1 cellular context compared by ENCODE assay signal in the genomic region with DNA sequence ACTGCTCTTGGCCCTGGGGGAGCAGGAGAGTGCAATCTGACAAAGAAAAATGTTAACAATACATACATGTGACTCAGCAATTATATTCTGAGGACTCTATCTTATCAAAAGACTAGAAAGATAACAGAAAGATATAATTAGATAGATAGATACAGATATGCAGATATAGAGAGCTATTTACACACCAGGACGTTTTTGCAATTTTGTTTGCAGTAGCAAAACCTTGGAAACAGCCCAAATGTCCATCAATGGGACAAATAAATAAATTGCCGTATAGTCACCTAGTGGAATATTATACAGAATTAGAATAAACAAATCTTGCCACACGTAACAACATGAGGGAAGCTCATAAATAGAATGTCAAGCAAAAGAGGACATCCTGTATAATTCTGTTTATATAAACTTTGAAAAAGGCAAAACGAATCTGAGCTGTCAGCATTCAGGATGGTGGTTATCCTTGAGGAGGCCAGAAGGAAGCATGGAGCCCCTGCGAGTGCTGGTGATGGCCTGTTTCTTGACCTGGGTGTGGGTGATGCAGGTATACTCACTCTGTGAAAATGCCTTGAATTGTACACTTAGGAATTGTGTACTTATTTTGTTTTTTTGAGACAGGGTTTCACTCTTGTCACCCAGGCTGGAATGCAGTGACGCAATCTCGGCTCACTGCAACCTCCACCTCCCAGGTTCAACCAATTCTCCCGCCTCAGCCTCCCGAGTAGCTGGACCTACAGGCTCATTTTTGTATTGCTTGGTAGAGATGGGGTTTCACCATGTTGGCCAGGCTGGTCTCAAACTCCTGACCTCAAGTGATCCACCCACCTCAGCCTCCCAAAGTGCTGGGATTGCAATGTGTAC.
TF ChIP-seq lines count a peak whose summit lies in the region.

No MANE protein-coding gene starts in this region.

TF ChIP-seq in K562, 482 proteins besides CTCF, POLR2A, EP300 and RAD21 (continued from another document and continues in another):
- TF ChIP-seq, protein P1, sequence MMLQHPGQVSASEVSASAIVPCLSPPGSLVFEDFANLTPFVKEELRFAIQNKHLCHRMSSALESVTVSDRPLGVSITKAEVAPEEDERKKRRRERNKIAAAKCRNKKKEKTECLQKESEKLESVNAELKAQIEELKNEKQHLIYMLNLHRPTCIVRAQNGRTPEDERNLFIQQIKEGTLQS (IDR thresholded peaks at IDR 0.05): peak; percentile 79
- TF ChIP-seq, protein P1 (CRISPR knock-in tag; conservative IDR thresholded peaks at IDR 0.05): no peak
- TF ChIP-seq ZNF583 (CRISPR knock-in tag; IDR thresholded peaks at IDR 0.05) (no peak), NFE2 (IDR thresholded peaks at IDR 0.05; ENCODE audit: low read depth) (peak; percentile 73), ZNF408 (CRISPR knock-in tag; IDR thresholded peaks at IDR 0.05; ENCODE audit: low read depth) (no peak), SOX6 (IDR thresholded peaks at IDR 0.05) (peak; percentile 75), ETV5 (CRISPR knock-in tag; IDR thresholded peaks at IDR 0.05; ENCODE audit: low read depth) (no peak), MEF2A (IDR thresholded peaks at IDR 0.05; ENCODE audit: control insufficient read depth, low read depth, low read length) (no peak), CBX5 (IDR thresholded peaks at IDR 0.05; ENCODE audit: borderline replicate concordance, low read depth) (no peak), MAFK (IDR thresholded peaks at IDR 0.05; ENCODE audit: low read length) (peak; percentile 39; the same call in 1 of the 2 replicates), NRF1 (conservative IDR thresholded peaks at IDR 0.05 in 1 of 2, IDR thresholded peaks at IDR 0.05 in 1 of 2) (no peak), SIN3A (IDR thresholded peaks at IDR 0.05; ENCODE audit: borderline replicate concordance in 2 of 2, control insufficient read depth in 1 of 2, low read depth in 2 of 2, low read length in 2 of 2) (no peak), ZNF143 (CRISPR knock-in tag; IDR thresholded peaks at IDR 0.05) (no peak), HCFC1 (IDR thresholded peaks at IDR 0.05; ENCODE audit: low read depth, low read length) (no peak), MTA1 (IDR thresholded peaks at IDR 0.05; ENCODE audit: borderline replicate concordance) (no peak), GABPB1 (CRISPR knock-in tag; IDR thresholded peaks at IDR 0.05) (no peak), ZSCAN29 (IDR thresholded peaks at IDR 0.05) (no peak), CAMTA2 (CRISPR knock-in tag; conservative IDR thresholded peaks at IDR 0.05) (no peak), ARID1B (IDR thresholded peaks at IDR 0.05) (0 out of 2 replicates have a peak, but pooled peaks have one; percentile 9), HLTF (IDR thresholded peaks at IDR 0.05) (no peak), SUPT5H (IDR thresholded peaks at IDR 0.05) (no peak), CEBPB (tag; IDR thresholded peaks at IDR 0.05) (peak; percentile 94), HDGF (IDR thresholded peaks at IDR 0.05) (0 out of 2 replicates have a peak, but pooled peaks have one; percentile 34), HDAC2 (IDR thresholded peaks at IDR 0.05) (no peak), BRD9 (IDR thresholded peaks at IDR 0.05; ENCODE audit: low read depth, partially characterized antibody) (no peak), BHLHE40 (IDR thresholded peaks at IDR 0.05; ENCODE audit: low read length) (no peak)
- TF ChIP-seq, protein P2, sequence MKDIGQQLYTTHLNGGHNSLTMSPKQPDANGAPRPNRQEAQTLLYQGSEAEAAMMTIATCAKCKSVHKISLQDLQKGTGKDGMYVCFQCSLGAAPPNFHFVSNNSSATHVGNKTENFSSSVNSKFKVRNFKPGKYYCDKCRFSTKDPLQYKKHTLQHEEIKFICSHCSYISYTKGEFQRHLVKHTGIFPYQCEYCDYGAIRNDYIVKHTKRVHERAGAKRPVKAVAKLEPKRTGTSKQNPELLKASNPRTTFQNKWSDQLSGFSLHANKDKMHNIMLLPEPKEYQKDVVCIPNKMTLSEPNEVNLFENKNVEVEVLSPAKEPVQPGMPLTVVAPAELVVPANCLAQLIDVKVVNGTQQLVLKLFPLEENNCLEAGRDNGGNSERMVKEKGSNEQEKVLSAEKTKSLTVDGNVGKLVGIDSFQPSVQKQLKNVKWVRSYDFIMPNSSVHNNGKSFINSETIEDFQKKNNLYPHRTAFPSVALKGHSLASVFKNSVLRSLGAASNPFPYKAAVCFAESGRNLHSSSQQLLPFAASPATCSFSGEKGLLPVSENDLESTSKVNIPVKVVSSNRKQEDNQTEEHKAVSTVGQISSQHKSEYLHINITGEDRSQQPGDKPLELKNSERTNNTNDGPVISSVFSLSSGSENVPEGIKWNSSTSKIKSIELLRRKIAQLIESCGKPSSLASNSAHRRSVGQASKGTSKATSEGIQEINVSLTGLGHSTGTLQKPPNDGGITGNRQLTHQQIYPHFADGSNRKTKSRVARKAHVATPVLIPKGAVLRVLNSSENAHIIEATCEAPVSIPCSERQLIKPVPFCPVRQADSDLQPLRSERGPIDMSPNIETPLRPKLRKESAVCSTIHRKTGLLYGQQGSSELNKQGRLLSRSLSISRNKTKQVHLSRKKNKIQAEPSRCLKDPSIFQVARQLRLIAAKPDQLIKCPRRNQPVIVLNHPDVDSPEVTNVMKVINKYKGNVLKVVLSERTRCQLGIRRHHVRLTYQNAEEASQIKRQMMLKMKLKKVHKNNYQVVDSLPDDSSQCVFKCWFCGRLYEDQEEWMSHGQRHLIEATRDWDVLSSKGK (CRISPR knock-in tag; IDR thresholded peaks at IDR 0.05): no peak
- TF ChIP-seq, protein P3, sequence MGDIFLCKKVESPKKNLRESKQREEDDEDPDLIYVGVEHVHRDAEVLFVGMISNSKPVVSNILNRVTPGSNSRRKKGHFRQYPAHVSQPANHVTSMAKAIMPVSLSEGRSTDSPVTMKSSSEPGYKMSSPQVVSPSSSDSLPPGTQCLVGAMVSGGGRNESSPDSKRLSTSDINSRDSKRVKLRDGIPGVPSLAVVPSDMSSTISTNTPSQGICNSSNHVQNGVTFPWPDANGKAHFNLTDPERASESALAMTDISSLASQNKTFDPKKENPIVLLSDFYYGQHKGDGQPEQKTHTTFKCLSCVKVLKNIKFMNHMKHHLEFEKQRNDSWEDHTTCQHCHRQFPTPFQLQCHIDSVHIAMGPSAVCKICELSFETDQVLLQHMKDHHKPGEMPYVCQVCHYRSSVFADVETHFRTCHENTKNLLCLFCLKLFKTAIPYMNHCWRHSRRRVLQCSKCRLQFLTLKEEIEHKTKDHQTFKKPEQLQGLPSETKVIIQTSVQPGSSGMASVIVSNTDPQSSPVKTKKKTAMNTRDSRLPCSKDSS (IDR thresholded peaks at IDR 0.05; ENCODE audit: low read depth, partially characterized antibody): no peak
- TF ChIP-seq, protein P4, sequence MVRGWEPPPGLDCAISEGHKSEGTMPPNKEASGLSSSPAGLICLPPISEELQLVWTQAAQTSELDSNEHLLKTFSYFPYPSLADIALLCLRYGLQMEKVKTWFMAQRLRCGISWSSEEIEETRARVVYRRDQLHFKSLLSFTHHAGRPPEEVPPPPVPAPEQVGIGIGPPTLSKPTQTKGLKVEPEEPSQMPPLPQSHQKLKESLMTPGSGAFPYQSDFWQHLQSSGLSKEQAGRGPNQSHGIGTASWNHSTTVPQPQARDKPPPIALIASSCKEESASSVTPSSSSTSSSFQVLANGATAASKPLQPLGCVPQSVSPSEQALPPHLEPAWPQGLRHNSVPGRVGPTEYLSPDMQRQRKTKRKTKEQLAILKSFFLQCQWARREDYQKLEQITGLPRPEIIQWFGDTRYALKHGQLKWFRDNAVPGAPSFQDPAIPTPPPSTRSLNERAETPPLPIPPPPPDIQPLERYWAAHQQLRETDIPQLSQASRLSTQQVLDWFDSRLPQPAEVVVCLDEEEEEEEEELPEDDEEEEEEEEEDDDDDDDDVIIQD (CRISPR knock-in tag; IDR thresholded peaks at IDR 0.05): no peak
- TF ChIP-seq, protein P5, sequence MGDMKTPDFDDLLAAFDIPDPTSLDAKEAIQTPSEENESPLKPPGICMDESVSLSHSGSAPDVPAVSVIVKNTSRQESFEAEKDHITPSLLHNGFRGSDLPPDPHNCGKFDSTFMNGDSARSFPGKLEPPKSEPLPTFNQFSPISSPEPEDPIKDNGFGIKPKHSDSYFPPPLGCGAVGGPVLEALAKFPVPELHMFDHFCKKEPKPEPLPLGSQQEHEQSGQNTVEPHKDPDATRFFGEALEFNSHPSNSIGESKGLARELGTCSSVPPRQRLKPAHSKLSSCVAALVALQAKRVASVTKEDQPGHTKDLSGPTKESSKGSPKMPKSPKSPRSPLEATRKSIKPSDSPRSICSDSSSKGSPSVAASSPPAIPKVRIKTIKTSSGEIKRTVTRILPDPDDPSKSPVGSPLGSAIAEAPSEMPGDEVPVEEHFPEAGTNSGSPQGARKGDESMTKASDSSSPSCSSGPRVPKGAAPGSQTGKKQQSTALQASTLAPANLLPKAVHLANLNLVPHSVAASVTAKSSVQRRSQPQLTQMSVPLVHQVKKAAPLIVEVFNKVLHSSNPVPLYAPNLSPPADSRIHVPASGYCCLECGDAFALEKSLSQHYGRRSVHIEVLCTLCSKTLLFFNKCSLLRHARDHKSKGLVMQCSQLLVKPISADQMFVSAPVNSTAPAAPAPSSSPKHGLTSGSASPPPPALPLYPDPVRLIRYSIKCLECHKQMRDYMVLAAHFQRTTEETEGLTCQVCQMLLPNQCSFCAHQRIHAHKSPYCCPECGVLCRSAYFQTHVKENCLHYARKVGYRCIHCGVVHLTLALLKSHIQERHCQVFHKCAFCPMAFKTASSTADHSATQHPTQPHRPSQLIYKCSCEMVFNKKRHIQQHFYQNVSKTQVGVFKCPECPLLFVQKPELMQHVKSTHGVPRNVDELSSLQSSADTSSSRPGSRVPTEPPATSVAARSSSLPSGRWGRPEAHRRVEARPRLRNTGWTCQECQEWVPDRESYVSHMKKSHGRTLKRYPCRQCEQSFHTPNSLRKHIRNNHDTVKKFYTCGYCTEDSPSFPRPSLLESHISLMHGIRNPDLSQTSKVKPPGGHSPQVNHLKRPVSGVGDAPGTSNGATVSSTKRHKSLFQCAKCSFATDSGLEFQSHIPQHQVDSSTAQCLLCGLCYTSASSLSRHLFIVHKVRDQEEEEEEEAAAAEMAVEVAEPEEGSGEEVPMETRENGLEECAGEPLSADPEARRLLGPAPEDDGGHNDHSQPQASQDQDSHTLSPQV (IDR thresholded peaks at IDR 0.05): no peak
- TF ChIP-seq, protein P6, sequence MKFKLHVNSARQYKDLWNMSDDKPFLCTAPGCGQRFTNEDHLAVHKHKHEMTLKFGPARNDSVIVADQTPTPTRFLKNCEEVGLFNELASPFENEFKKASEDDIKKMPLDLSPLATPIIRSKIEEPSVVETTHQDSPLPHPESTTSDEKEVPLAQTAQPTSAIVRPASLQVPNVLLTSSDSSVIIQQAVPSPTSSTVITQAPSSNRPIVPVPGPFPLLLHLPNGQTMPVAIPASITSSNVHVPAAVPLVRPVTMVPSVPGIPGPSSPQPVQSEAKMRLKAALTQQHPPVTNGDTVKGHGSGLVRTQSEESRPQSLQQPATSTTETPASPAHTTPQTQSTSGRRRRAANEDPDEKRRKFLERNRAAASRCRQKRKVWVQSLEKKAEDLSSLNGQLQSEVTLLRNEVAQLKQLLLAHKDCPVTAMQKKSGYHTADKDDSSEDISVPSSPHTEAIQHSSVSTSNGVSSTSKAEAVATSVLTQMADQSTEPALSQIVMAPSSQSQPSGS (CRISPR knock-in tag; IDR thresholded peaks at IDR 0.05): no peak
- TF ChIP-seq, protein P7, sequence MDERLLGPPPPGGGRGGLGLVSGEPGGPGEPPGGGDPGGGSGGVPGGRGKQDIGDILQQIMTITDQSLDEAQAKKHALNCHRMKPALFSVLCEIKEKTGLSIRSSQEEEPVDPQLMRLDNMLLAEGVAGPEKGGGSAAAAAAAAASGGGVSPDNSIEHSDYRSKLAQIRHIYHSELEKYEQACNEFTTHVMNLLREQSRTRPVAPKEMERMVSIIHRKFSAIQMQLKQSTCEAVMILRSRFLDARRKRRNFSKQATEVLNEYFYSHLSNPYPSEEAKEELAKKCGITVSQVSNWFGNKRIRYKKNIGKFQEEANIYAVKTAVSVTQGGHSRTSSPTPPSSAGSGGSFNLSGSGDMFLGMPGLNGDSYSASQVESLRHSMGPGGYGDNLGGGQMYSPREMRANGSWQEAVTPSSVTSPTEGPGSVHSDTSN (CRISPR knock-in tag; IDR thresholded peaks at IDR 0.05; ENCODE audit: low read depth): no peak
- TF ChIP-seq, protein P7 (tag; conservative IDR thresholded peaks at IDR 0.05; ENCODE audit: low read depth): no peak
- TF ChIP-seq, protein P8, sequence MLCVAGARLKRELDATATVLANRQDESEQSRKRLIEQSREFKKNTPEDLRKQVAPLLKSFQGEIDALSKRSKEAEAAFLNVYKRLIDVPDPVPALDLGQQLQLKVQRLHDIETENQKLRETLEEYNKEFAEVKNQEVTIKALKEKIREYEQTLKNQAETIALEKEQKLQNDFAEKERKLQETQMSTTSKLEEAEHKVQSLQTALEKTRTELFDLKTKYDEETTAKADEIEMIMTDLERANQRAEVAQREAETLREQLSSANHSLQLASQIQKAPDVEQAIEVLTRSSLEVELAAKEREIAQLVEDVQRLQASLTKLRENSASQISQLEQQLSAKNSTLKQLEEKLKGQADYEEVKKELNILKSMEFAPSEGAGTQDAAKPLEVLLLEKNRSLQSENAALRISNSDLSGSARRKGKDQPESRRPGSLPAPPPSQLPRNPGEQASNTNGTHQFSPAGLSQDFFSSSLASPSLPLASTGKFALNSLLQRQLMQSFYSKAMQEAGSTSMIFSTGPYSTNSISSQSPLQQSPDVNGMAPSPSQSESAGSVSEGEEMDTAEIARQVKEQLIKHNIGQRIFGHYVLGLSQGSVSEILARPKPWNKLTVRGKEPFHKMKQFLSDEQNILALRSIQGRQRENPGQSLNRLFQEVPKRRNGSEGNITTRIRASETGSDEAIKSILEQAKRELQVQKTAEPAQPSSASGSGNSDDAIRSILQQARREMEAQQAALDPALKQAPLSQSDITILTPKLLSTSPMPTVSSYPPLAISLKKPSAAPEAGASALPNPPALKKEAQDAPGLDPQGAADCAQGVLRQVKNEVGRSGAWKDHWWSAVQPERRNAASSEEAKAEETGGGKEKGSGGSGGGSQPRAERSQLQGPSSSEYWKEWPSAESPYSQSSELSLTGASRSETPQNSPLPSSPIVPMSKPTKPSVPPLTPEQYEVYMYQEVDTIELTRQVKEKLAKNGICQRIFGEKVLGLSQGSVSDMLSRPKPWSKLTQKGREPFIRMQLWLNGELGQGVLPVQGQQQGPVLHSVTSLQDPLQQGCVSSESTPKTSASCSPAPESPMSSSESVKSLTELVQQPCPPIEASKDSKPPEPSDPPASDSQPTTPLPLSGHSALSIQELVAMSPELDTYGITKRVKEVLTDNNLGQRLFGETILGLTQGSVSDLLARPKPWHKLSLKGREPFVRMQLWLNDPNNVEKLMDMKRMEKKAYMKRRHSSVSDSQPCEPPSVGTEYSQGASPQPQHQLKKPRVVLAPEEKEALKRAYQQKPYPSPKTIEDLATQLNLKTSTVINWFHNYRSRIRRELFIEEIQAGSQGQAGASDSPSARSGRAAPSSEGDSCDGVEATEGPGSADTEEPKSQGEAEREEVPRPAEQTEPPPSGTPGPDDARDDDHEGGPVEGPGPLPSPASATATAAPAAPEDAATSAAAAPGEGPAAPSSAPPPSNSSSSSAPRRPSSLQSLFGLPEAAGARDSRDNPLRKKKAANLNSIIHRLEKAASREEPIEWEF (CRISPR knock-in tag; IDR thresholded peaks at IDR 0.05): no peak
